Comparison of ENCODE assay signal across 17 cellular contexts in genomic region chr7:47228386-47229014, GRCh38.
DNase-seq lines count a peak whose midpoint lies in the region; ATAC-seq and TF ChIP-seq lines count a peak whose summit lies in the region.
"Had no signal": no experiment of that assay in that cellular context is flagged by ENCODE, and none has a peak within 500 bp of the region (broad histone marks: within the 10 kb centered on the region; RNA-seq: fewer than 3 reads in every experiment).

No MANE protein-coding gene starts in this region.

- peaks cover 3% of the 10 kb centered on the region; the same call in 1 of the 3 replicates for H3K36me3 Mint-ChIP-seq in GM23338 (ENCODE audit: low read depth)

- no peak for TF ChIP-seq CTCF in GM23338 (conservative IDR thresholded peaks at IDR 0.05; ENCODE audit: low read depth in 2 of 2)

- H3K9me3 Mint-ChIP-seq in GM23338: peaks cover 5% of the 10 kb centered on the region; the same call in 2 of the 3 replicates

- H3K4me1 ChIP-seq in BLaER1 (peaks cover 76% of the 10 kb centered on the region), GM23338 (ENCODE audit: insufficient read depth) (no peaks in the 10 kb centered on the region), NT2/D1 (ENCODE audit: insufficient read depth, insufficient read length) (peaks cover 2% of the 10 kb centered on the region)

- peaks cover 8% of the 10 kb centered on the region; the same call in 1 of the 2 replicates for H3K9me3 ChIP-seq in BLaER1
- no peaks in the 10 kb centered on the region for H3K9me3 ChIP-seq in NT2/D1 (ENCODE audit: insufficient read depth, low read length)
- H3K9me3 ChIP-seq: esophagus muscularis mucosa, thoracic aorta had no signal

- no peaks in the 10 kb centered on the region for H3K4me1 Mint-ChIP-seq in GM23338
- H3K4me1 Mint-ChIP-seq: natural killer cell had no signal

- H3K9ac ChIP-seq in BLaER1: no peak overlapping the region
- H3K9ac ChIP-seq in NT2/D1 (ENCODE audit: insufficient read length, low read depth): no peak overlapping the region

- no peaks in the 10 kb centered on the region for H3F3A ChIP-seq in GM23338 (replicated peaks; ENCODE audit: low read depth)

- H3K4me3 Mint-ChIP-seq in GM23338: no peak overlapping the region
- H3K4me3 Mint-ChIP-seq: activated CD8-positive, alpha-beta T cell treated with anti-CD3 and anti-CD28 coated beads, Interleukin-2, amount 10 ng/mL, durations not matched to agents 7 days and 5 days; natural killer cell had no signal

- no peaks in the 10 kb centered on the region for H4K20me1 ChIP-seq in BLaER1
- no peaks in the 10 kb centered on the region for H4K20me1 ChIP-seq in GM23338 (replicated peaks; ENCODE audit: insufficient read depth)

- peak overlapping the region; percentile 97 for H3K4me2 ChIP-seq in BLaER1
- H3K4me2 ChIP-seq in GM23338: no peak overlapping the region

- H3K4me3 ChIP-seq in BLaER1: no peak overlapping the region
- H3K4me3 ChIP-seq in GM23338: no peak overlapping the region
- no peak overlapping the region for H3K4me3 ChIP-seq in NT2/D1 (ENCODE audit: insufficient read length, low read depth)
- H3K4me3 ChIP-seq: coronary artery, esophagus muscularis mucosa, thoracic aorta had no signal

- H2AFZ ChIP-seq in GM23338: no peak overlapping the region

- peak overlapping the region; percentile 89 for H3K27ac ChIP-seq in BLaER1
- no peak overlapping the region for H3K27ac ChIP-seq in GM23338 (ENCODE audit: low read depth)
- H3K27ac ChIP-seq: coronary artery, esophagus muscularis mucosa, thoracic aorta had no signal

- H3K79me2 ChIP-seq in GM23338 (replicated peaks; ENCODE audit: insufficient read depth): no peaks in the 10 kb centered on the region

- peaks cover 11% of the 10 kb centered on the region for H3K27me3 Mint-ChIP-seq in GM23338 (ENCODE audit: insufficient read depth, low read depth, poor library complexity)

- H3K27ac Mint-ChIP-seq in GM23338: no peak overlapping the region
- H3K27ac Mint-ChIP-seq: activated CD8-positive, alpha-beta T cell treated with anti-CD3 and anti-CD28 coated beads, Interleukin-2, amount 10 ng/mL, durations not matched to agents 7 days and 5 days; natural killer cell had no signal

- H3K36me3 ChIP-seq in BLaER1: no peaks in the 10 kb centered on the region
- no peaks in the 10 kb centered on the region for H3K36me3 ChIP-seq in GM23338 (ENCODE audit: insufficient read depth)
- H3K36me3 ChIP-seq in NT2/D1 (ENCODE audit: insufficient read depth, insufficient read length, low read length): no peaks in the 10 kb centered on the region
- H3K36me3 ChIP-seq: esophagus muscularis mucosa, thoracic aorta had no signal

- ATAC-seq in GM23338 (peak; percentile 62), HG03045 (IDR thresholded peaks at IDR 0.05; ENCODE audit: unreplicated experiment) (no peak)
- ATAC-seq: activated CD8-positive, alpha-beta T cell treated with anti-CD3 and anti-CD28 coated beads, Interleukin-2, amount 10 ng/mL, durations not matched to agents 7 days and 5 days; natural killer cell had no signal

- peaks cover 5% of the 10 kb centered on the region; the same call in 1 of the 2 replicates for H3K9me2 ChIP-seq in GM23338 (ENCODE audit: insufficient read depth)

- H3K27me3 ChIP-seq in BLaER1 (no peaks in the 10 kb centered on the region), GM23338 (ENCODE audit: insufficient read depth) (no peaks in the 10 kb centered on the region), NT2/D1 (ENCODE audit: insufficient read depth, insufficient read length) (no peaks in the 10 kb centered on the region)
- H3K27me3 ChIP-seq: esophagus muscularis mucosa had no signal

- DNase-seq in GM23338 (ENCODE audit: low spot score) (peak; percentile 60), NT2/D1 (ENCODE audit: low read depth, low spot score) (peak; percentile 57), germinal center (ENCODE audit: low spot score) (peak; percentile 55), T-helper 1 cell (no peak), COLO829 (ENCODE audit: low spot score) (no peak), NOMO-1 (lab: John Stamatoyannopoulos, UW; ENCODE audit: unreplicated experiment in 2 of 2) (no peak)
- DNase-seq: activated CD8-positive, alpha-beta T cell treated with anti-CD3 and anti-CD28 coated beads, Interleukin-2, amount 10 ng/mL, durations not matched to agents 7 days and 5 days; activated effector memory CD4-positive, alpha-beta T cell treated with Interleukin-2 at 50 U/mL for 16 hours; left ventricle myocardium superior; natural killer cell; NCI-H1436 treated with DMSO at 0.1 percent for 48 hours; NCI-H526 treated with DMSO at 0.1 percent for 48 hours had no signal

TF ChIP-seq in GM23338, 12 proteins besides CTCF, POLR2A, EP300 and RAD21 (continues in another document):
- TF ChIP-seq CREB1 (CRISPR knock-in tag; IDR thresholded peaks at IDR 0.05; ENCODE audit: low read depth) (no peak), ZNF462 (CRISPR knock-in tag; IDR thresholded peaks at IDR 0.05) (no peak), ZNF331 (CRISPR knock-in tag; IDR thresholded peaks at IDR 0.05; ENCODE audit: low read depth) (no peak), ZNF114 (CRISPR knock-in tag; IDR thresholded peaks at IDR 0.05) (no peak), POLR2AphosphoS5 (IDR thresholded peaks at IDR 0.05; ENCODE audit: low read depth) (no peak), ETS1 (IDR thresholded peaks at IDR 0.05) (no peak), STAT1 (IDR thresholded peaks at IDR 0.05; ENCODE audit: unreplicated experiment) (no peak), JUNB (IDR thresholded peaks at IDR 0.05; ENCODE audit: unreplicated experiment) (no peak)

Comparison
In these comparisons a context has a peak if more than half of its experiments do, and no peak if none do; other contexts are left out.
1. DNase-seq: peak in GM23338 (single experiment), NT2/D1 (single experiment) and germinal center (single experiment); none in T-helper 1 cell (0 of 5), COLO829 (single experiment) and NOMO-1 (0 of 2).